ENCODE assay signal across 39 cellular contexts in the genomic region with DNA sequence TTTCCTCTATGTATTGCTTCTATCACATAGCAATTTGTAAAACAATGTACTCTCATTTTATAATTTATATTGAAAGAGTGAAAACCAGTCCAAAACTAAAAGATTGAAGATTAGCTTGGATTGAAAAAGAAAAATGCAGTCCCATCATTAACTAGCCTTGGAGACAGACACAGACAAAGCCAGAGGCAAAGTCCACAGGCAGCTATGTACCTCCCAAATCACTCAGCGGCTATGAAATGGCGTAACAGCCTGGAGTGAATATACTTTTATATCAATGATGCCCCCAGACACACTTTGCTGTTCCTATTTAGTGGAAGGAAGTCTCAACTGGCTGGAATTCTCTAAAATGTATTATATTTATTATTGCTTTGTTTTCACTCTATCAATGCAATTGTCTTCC. TPM values are rescaled to one million over a fixed set of nuclear protein-coding genes. Genes with fewer than 3 reads are reported as not detected.
"Had no signal": no experiment of that assay in that cellular context is flagged by ENCODE, and none has a peak within 500 bp of the region (broad histone marks: within the 10 kb centered on the region; RNA-seq: fewer than 3 reads in every experiment).

No MANE protein-coding gene starts in this region.

- H3K36me3 ChIP-seq: adrenal gland, brain microvascular endothelial cell, breast epithelium had no signal

- H3K4me1 ChIP-seq: adrenal gland, body of pancreas, breast epithelium had no signal

- H3K27ac ChIP-seq: adrenal gland, body of pancreas, brain microvascular endothelial cell, breast epithelium, VCaP had no signal

- H3K9me3 ChIP-seq: adrenal gland, body of pancreas, breast epithelium had no signal

- FAIRE-seq: astrocyte, TTC549 had no signal

- ATAC-seq: activated CD8-positive, alpha-beta T cell treated with anti-CD3 and anti-CD28 coated beads for 36 hours; activated naive CD4-positive, alpha-beta T cell treated with anti-CD3 and anti-CD28 coated beads, Interleukin-2, amount 50 U/mL, for 72 hours; activated T-cell treated with anti-CD3 and anti-CD28 coated beads, Interleukin-2, amount 50 U/mL, for 4 hours; activated T-cell treated with anti-CD3 and anti-CD28 coated beads, Interleukin-2, amount 50 U/mL, for 72 hours; activated T-helper 17 cell treated with anti-CD3 and anti-CD28 coated beads, Interleukin-2, amount 50 U/mL, for 72 hours; body of pancreas had no signal

- H3K9me3 Mint-ChIP-seq: activated B cell treated with CpG ODN at 0.5 μM for 24 hours; activated CD4-positive, alpha-beta memory T cell treated with anti-CD3 and anti-CD28 coated beads for 36 hours; activated CD4-positive, alpha-beta T cell treated with anti-CD3 and anti-CD28 coated beads, Interleukin-2, amount 10 ng/mL, durations not matched to agents 24 days and 14 days; activated CD8-positive, alpha-beta T cell treated with anti-CD3 and anti-CD28 coated beads for 36 hours; activated naive CD4-positive, alpha-beta T cell treated with anti-CD3 and anti-CD28 coated beads for 36 hours; activated naive CD4-positive, alpha-beta T cell treated with anti-CD3 and anti-CD28 coated beads, Interleukin-2, amount 50 U/mL, for 72 hours; activated naive CD8-positive, alpha-beta T cell treated with anti-CD3 and anti-CD28 coated beads for 36 hours; activated T-cell treated with anti-CD3 and anti-CD28 coated beads, Interleukin-2, amount 50 U/mL, for 4 hours; activated T-cell treated with anti-CD3 and anti-CD28 coated beads, Interleukin-2, amount 50 U/mL, for 72 hours; activated T-helper 1 cell treated with anti-CD3 and anti-CD28 coated beads, Interleukin-12 subunit alpha, Interleukin-12 subunit beta, Interleukin-2, Interleukin-4 antibody, amounts not matched to agents 30 ng/mL and 10 ng/mL and 1 ng/mL, durations not matched to agents 14 hours and 24 hours and 36 hours; activated T-helper 17 cell treated with anti-CD3 and anti-CD28 coated beads, Interleukin-2, amount 50 U/mL, for 72 hours; T-helper 1 cell treated with Interleukin-12 subunit alpha and Interleukin-12 subunit beta and Interleukin-4 antibody, amounts not matched to agents 30 μg/mL and 1 μg/mL, for 36 hours; T-helper 2 cell treated with Interferon-gamma antibody and Interleukin-4, amounts not matched to agents 5 μg/mL and 100 μg/mL, for 36 hours had no signal

- H3K4me1 Mint-ChIP-seq: activated B cell treated with CpG ODN at 0.5 μM for 24 hours; activated CD4-positive, alpha-beta T cell treated with anti-CD3 and anti-CD28 coated beads, Interleukin-2, amount 10 ng/mL, durations not matched to agents 24 days and 14 days; activated naive CD8-positive, alpha-beta T cell treated with anti-CD3 and anti-CD28 coated beads for 36 hours; activated T-helper 17 cell treated with anti-CD3 and anti-CD28 coated beads, Interleukin-2, amount 50 U/mL, for 72 hours had no signal

- DNase-seq: activated B cell treated with CpG ODN at 0.5 μM for 24 hours; activated CD4-positive, alpha-beta memory T cell treated with anti-CD3 and anti-CD28 coated beads for 36 hours; activated CD4-positive, alpha-beta T cell treated with anti-CD3 and anti-CD28 coated beads for 4 hours; activated CD4-positive, alpha-beta T cell treated with anti-CD3 and anti-CD28 coated beads, Interleukin-2, amount 10 ng/mL, durations not matched to agents 24 days and 14 days; activated CD4-positive, alpha-beta T cell treated with anti-CD3 and anti-CD28 coated beads, Interleukin-2, amount 50 U/mL, for 1 hour; activated CD4-positive, alpha-beta T cell treated with anti-CD3 and anti-CD28 coated beads, Interleukin-2, amount 50 U/mL, for 4 hours; activated CD4-positive, CD25-positive, alpha-beta regulatory T cell treated with anti-CD3 and anti-CD28 coated beads, Interleukin-2, amount 50 U/mL, for 72 hours; activated CD8-positive, alpha-beta memory T cell treated with anti-CD3 and anti-CD28 coated beads, Interleukin-2, amount 50 U/mL, for 4 hours; activated CD8-positive, alpha-beta T cell treated with anti-CD3 and anti-CD28 coated beads for 36 hours; activated effector memory CD4-positive, alpha-beta T cell treated with anti-CD3 and anti-CD28 coated beads, Interleukin-2, amount 50 U/mL, for 16 hours; activated gamma-delta T cell treated with Interleukin-2 at 50 U/mL for 16 hours; activated naive CD4-positive, alpha-beta T cell; activated naive CD4-positive, alpha-beta T cell treated with anti-CD3 and anti-CD28 coated beads for 36 hours; activated naive CD4-positive, alpha-beta T cell treated with anti-CD3 and anti-CD28 coated beads, Interleukin-2, amount 50 U/mL, for 16 hours; activated naive CD8-positive, alpha-beta T cell treated with anti-CD3 and anti-CD28 coated beads for 36 hours; activated T-cell treated with anti-CD3 and anti-CD28 coated beads for 4 hours; activated T-cell treated with anti-CD3 and anti-CD28 coated beads, Interleukin-2, amount 50 U/mL, for 1 hour; activated T-cell treated with anti-CD3 and anti-CD28 coated beads, Interleukin-2, amount 50 U/mL, for 4 hours; activated T-cell treated with anti-CD3 and anti-CD28 coated beads, Interleukin-2, amount 50 U/mL, for 72 hours; adrenal gland; amniotic stem cell; aorta; body of pancreas; brain microvascular endothelial cell; central memory CD4-positive, alpha-beta T cell; SW 1271; T-helper 1 cell; T-helper 2 cell; T-helper 9 cell had no signal

- H3K27ac Mint-ChIP-seq: activated B cell treated with CpG ODN at 0.5 μM for 24 hours; activated CD4-positive, alpha-beta memory T cell treated with anti-CD3 and anti-CD28 coated beads for 36 hours; activated CD4-positive, alpha-beta T cell treated with anti-CD3 and anti-CD28 coated beads, Interleukin-2, amount 10 ng/mL, durations not matched to agents 24 days and 14 days; activated CD8-positive, alpha-beta T cell treated with anti-CD3 and anti-CD28 coated beads for 36 hours; activated naive CD4-positive, alpha-beta T cell treated with anti-CD3 and anti-CD28 coated beads for 36 hours; activated naive CD4-positive, alpha-beta T cell treated with anti-CD3 and anti-CD28 coated beads, Interleukin-2, amount 50 U/mL, for 72 hours; activated naive CD8-positive, alpha-beta T cell treated with anti-CD3 and anti-CD28 coated beads for 36 hours; activated T-cell treated with anti-CD3 and anti-CD28 coated beads, Interleukin-2, amount 50 U/mL, for 72 hours; activated T-helper 1 cell treated with anti-CD3 and anti-CD28 coated beads, Interleukin-12 subunit alpha, Interleukin-12 subunit beta, Interleukin-2, Interleukin-4 antibody, amounts not matched to agents 30 ng/mL and 10 ng/mL and 1 ng/mL, durations not matched to agents 14 hours and 24 hours and 36 hours; activated T-helper 17 cell treated with anti-CD3 and anti-CD28 coated beads, Interleukin-2, amount 50 U/mL, for 72 hours; T-helper 1 cell treated with Interleukin-12 subunit alpha and Interleukin-12 subunit beta and Interleukin-4 antibody, amounts not matched to agents 30 μg/mL and 1 μg/mL, for 36 hours; T-helper 2 cell treated with Interferon-gamma antibody and Interleukin-4, amounts not matched to agents 5 μg/mL and 100 μg/mL, for 36 hours had no signal

- H3K27me3 Mint-ChIP-seq: activated B cell treated with CpG ODN at 0.5 μM for 24 hours; activated CD4-positive, alpha-beta T cell treated with anti-CD3 and anti-CD28 coated beads, Interleukin-2, amount 10 ng/mL, durations not matched to agents 24 days and 14 days; activated naive CD8-positive, alpha-beta T cell treated with anti-CD3 and anti-CD28 coated beads for 36 hours; activated T-helper 17 cell treated with anti-CD3 and anti-CD28 coated beads, Interleukin-2, amount 50 U/mL, for 72 hours had no signal

- H3K4me3 ChIP-seq: adrenal gland, body of pancreas, breast epithelium had no signal

- H3K4me3 Mint-ChIP-seq: activated B cell treated with CpG ODN at 0.5 μM for 24 hours; activated CD4-positive, alpha-beta memory T cell treated with anti-CD3 and anti-CD28 coated beads for 36 hours; activated CD4-positive, alpha-beta T cell treated with anti-CD3 and anti-CD28 coated beads, Interleukin-2, amount 10 ng/mL, durations not matched to agents 24 days and 14 days; activated CD8-positive, alpha-beta T cell treated with anti-CD3 and anti-CD28 coated beads for 36 hours; activated naive CD4-positive, alpha-beta T cell treated with anti-CD3 and anti-CD28 coated beads for 36 hours; activated naive CD8-positive, alpha-beta T cell treated with anti-CD3 and anti-CD28 coated beads for 36 hours; activated T-cell treated with anti-CD3 and anti-CD28 coated beads, Interleukin-2, amount 50 U/mL, for 4 hours; activated T-cell treated with anti-CD3 and anti-CD28 coated beads, Interleukin-2, amount 50 U/mL, for 72 hours; activated T-helper 1 cell treated with anti-CD3 and anti-CD28 coated beads, Interleukin-12 subunit alpha, Interleukin-12 subunit beta, Interleukin-2, Interleukin-4 antibody, amounts not matched to agents 30 ng/mL and 10 ng/mL and 1 ng/mL, durations not matched to agents 14 hours and 24 hours and 36 hours; activated T-helper 17 cell treated with anti-CD3 and anti-CD28 coated beads, Interleukin-2, amount 50 U/mL, for 72 hours; T-helper 1 cell treated with Interleukin-12 subunit alpha and Interleukin-12 subunit beta and Interleukin-4 antibody, amounts not matched to agents 30 μg/mL and 1 μg/mL, for 36 hours; T-helper 2 cell treated with Interferon-gamma antibody and Interleukin-4, amounts not matched to agents 5 μg/mL and 100 μg/mL, for 36 hours had no signal

- H3K36me3 Mint-ChIP-seq: activated CD4-positive, alpha-beta memory T cell treated with anti-CD3 and anti-CD28 coated beads for 36 hours; activated naive CD4-positive, alpha-beta T cell treated with anti-CD3 and anti-CD28 coated beads, Interleukin-2, amount 50 U/mL, for 72 hours; activated naive CD8-positive, alpha-beta T cell treated with anti-CD3 and anti-CD28 coated beads for 36 hours had no signal

RNA-seq across cellular contexts. Expression of gene DOK6, which starts 33.6 kb away (rescaled TPM):
- total RNA-seq: activated B cell treated with CpG ODN at 0.5 μM for 24 hours; activated CD4-positive, alpha-beta memory T cell treated with anti-CD3 and anti-CD28 coated beads for 36 hours; activated CD4-positive, alpha-beta T cell treated with anti-CD3 and anti-CD28 coated beads, Interleukin-2, amount 10 ng/mL, durations not matched to agents 24 days and 14 days; activated CD8-positive, alpha-beta memory T cell treated with anti-CD3 and anti-CD28 coated beads for 36 hours; activated CD8-positive, alpha-beta T cell treated with anti-CD3 and anti-CD28 coated beads for 36 hours; activated naive CD4-positive, alpha-beta T cell treated with anti-CD3 and anti-CD28 coated beads for 36 hours; activated naive CD4-positive, alpha-beta T cell treated with anti-CD3 and anti-CD28 coated beads, Interleukin-2, amount 50 U/mL, for 72 hours; activated naive CD8-positive, alpha-beta T cell treated with anti-CD3 and anti-CD28 coated beads for 36 hours; activated T-cell treated with anti-CD3 and anti-CD28 coated beads, Interleukin-2, amount 50 U/mL, for 72 hours; activated T-helper 1 cell treated with anti-CD3 and anti-CD28 coated beads, Interleukin-12 subunit alpha, Interleukin-12 subunit beta, Interleukin-2, Interleukin-4 antibody, amounts not matched to agents 30 ng/mL and 10 ng/mL and 1 ng/mL, durations not matched to agents 14 hours and 24 hours and 36 hours; activated T-helper 17 cell treated with anti-CD3 and anti-CD28 coated beads, Interleukin-2, amount 50 U/mL, for 72 hours had no signal
